Comparison of ENCODE assay signal across 20 cellular contexts in genomic region chr11:10331548-10332289, GRCh38. TPM values are rescaled to one million over a fixed set of nuclear protein-coding genes. Genes with fewer than 3 reads are reported as not detected.
DNase-seq lines count a peak whose midpoint lies in the region; ATAC-seq, FAIRE-seq and TF ChIP-seq lines count a peak whose summit lies in the region.
"Had no signal": no experiment of that assay in that cellular context is flagged by ENCODE, and none has a peak within 500 bp of the region (broad histone marks: within the 10 kb centered on the region; RNA-seq: fewer than 3 reads in every experiment).

No MANE protein-coding gene starts in this region.

- no peak overlapping the region for H3K4me3 Mint-ChIP-seq in activated T-cell treated with anti-CD3 and anti-CD28 coated beads, Interleukin-2, amount 50 U/mL, for 4 hours

- H3K9me3 Mint-ChIP-seq in activated T-cell treated with anti-CD3 and anti-CD28 coated beads, Interleukin-2, amount 50 U/mL, for 4 hours = no peaks in the 10 kb centered on the region

- DNase-seq in D721Med (ENCODE audit: insufficient read length, low spot score) (no peak), M059J (ENCODE audit: low read depth) (peak; percentile 81), astrocyte of the hippocampus (ENCODE audit: low read depth, low spot score) (peak; percentile 78), myocyte (ENCODE audit: low read depth) (peak; percentile 48), NCI-H1436 treated with DMSO at 0.1 percent for 48 hours (lab: John Stamatoyannopoulos, UW) (no peak)
- DNase-seq in activated T-cell treated with anti-CD3 and anti-CD28 coated beads, Interleukin-2, amount 50 U/mL, for 4 hours = no peak
- DNase-seq: BE2C; DMS 273 treated with DMSO at 0.1 percent for 48 hours; DMS79 treated with DMSO at 0.1 percent for 48 hours; NCI-H1417 treated with DMSO at 0.1 percent for 48 hours; NCI-H1930; NCI-H2227 treated with DMSO at 0.1 percent for 48 hours; NCI-H510A; NK-92 treated with Interleukin-12 subunit alpha and Interleukin-12 subunit beta, amount 100 ng/mL, for 24 hours; SHP77 treated with DMSO at 0.1 percent for 48 hours; SW 1271 had no signal

- peaks cover 13% of the 10 kb centered on the region for H3K27me3 Mint-ChIP-seq in activated T-cell treated with anti-CD3 and anti-CD28 coated beads, Interleukin-2, amount 50 U/mL, for 4 hours (ENCODE audit: low read depth)

- no peaks in the 10 kb centered on the region for H3K4me1 Mint-ChIP-seq in activated T-cell treated with anti-CD3 and anti-CD28 coated beads, Interleukin-2, amount 50 U/mL, for 4 hours (ENCODE audit: low read depth)

- FAIRE-seq in D721Med (lab: Jason Lieb, UNC) = peak; percentile 91
- FAIRE-seq: A549 had no signal

- no peak for ATAC-seq in activated T-cell treated with anti-CD3 and anti-CD28 coated beads, Interleukin-2, amount 50 U/mL, for 4 hours
- ATAC-seq in GM21786 (IDR thresholded peaks at IDR 0.05; ENCODE audit: unreplicated experiment) (no peak), GM21528 (IDR thresholded peaks at IDR 0.05; ENCODE audit: low FRiP score, unreplicated experiment) (no peak)
- ATAC-seq: A549 had no signal

- TF ChIP-seq CTCF in D721Med (IDR thresholded peaks at IDR 0.05; ENCODE audit: insufficient read depth, missing control alignments) = no peak

- H3K36me3 Mint-ChIP-seq in activated T-cell treated with anti-CD3 and anti-CD28 coated beads, Interleukin-2, amount 50 U/mL, for 4 hours (ENCODE audit: insufficient read depth) = no peaks in the 10 kb centered on the region

RNA-seq across cellular contexts. Expression of gene ADM, which starts 26.8 kb away (rescaled TPM):
- total RNA-seq in M059J (2014; rRNA removed; shearing (Covaris generic)) = 283 and 361 TPM in 2 replicates
- 17.3 and 46.5 TPM in 2 replicates for total RNA-seq in myocyte
- polyA plus RNA-seq in myocyte (2012) = 35.7 TPM
- under 1 TPM in 2 of 3 donors, not detected in 1; 0.43 TPM for total RNA-seq in activated T-cell treated with anti-CD3 and anti-CD28 coated beads, Interleukin-2, amount 50 U/mL, for 4 hours
- total RNA-seq: HT1080 had no signal

RNA-seq across cellular contexts. Expression of gene SBF2, which starts 37.7 kb away (rescaled TPM):
- 19.2 and 30.5 TPM in 2 replicates for total RNA-seq in M059J (2014; rRNA removed; shearing (Covaris generic))
- 21.0 and 23.7 TPM in 2 replicates for total RNA-seq in myocyte
- 20.5 TPM for polyA plus RNA-seq in myocyte (2012)
- total RNA-seq in activated T-cell treated with anti-CD3 and anti-CD28 coated beads, Interleukin-2, amount 50 U/mL, for 4 hours = 1 to 10 TPM; 3.0 to 6.9 (median 3.5) TPM

Comparison
In these comparisons a context has a peak if more than half of its experiments do, and no peak if none do; other contexts are left out.
1. DNase-seq: peak in M059J (single experiment), astrocyte of the hippocampus (single experiment) and myocyte (single experiment); none in D721Med (single experiment), activated T-cell treated with anti-CD3 and anti-CD28 coated beads, Interleukin-2, amount 50 U/mL, for 4 hours (single experiment) and NCI-H1436 treated with DMSO at 0.1 percent for 48 hours (single experiment).